Comparison of ENCODE assay signal across 1 cellular context in the genomic region with DNA sequence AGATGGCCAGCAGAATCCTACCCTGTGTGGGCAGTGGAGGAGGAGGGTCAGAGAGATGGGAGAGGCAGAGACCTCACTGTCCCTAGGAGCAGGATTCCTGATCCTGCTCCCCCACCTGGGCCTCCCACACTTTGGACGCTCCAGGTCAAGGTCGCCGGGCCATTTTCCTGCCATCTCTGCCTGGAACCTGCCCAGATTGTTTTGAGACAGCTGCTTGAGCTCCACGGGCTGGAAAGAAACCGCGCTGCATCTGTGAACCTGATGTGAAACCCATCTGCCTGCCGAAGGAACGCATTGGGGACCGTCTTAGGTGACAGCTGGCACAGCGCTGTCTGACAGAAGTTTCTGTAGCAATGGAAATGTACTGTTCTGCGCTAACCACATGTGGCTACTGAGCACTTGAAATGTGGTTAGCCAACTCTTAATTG.
TF ChIP-seq lines count a peak whose summit lies in the region.

No MANE protein-coding gene starts in this region.

TF ChIP-seq in HepG2, 621 proteins besides CTCF, POLR2A, EP300 and RAD21 (continued from another document and continues in another):
- TF ChIP-seq ZSCAN9 (CRISPR knock-in tag; IDR thresholded peaks at IDR 0.05; ENCODE audit: borderline replicate concordance), result 0 out of 2 replicates have a peak, but pooled peaks have one; percentile 19
- no peak for TF ChIP-seq POLR2AphosphoS5 (IDR thresholded peaks at IDR 0.05; ENCODE audit: low read depth, low read length)
- TF ChIP-seq NONO (IDR thresholded peaks at IDR 0.05), result no peak
- no peak for TF ChIP-seq NONO (CRISPR knock-in tag; conservative IDR thresholded peaks at IDR 0.05)
- no peak for TF ChIP-seq GATA4 (IDR thresholded peaks at IDR 0.05; ENCODE audit: borderline replicate concordance, low read depth)
- TF ChIP-seq ADNP (CRISPR knock-in tag; IDR thresholded peaks at IDR 0.05), result peak; percentile 44; the same call in 1 of the 2 replicates
- TF ChIP-seq, protein P1, sequence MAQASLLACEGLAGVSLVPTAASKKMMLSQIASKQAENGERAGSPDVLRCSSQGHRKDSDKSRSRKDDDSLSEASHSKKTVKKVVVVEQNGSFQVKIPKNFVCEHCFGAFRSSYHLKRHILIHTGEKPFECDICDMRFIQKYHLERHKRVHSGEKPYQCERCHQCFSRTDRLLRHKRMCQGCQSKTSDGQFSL (CRISPR knock-in tag; IDR thresholded peaks at IDR 0.05), result peak; percentile 95
- TF ChIP-seq, protein P2, sequence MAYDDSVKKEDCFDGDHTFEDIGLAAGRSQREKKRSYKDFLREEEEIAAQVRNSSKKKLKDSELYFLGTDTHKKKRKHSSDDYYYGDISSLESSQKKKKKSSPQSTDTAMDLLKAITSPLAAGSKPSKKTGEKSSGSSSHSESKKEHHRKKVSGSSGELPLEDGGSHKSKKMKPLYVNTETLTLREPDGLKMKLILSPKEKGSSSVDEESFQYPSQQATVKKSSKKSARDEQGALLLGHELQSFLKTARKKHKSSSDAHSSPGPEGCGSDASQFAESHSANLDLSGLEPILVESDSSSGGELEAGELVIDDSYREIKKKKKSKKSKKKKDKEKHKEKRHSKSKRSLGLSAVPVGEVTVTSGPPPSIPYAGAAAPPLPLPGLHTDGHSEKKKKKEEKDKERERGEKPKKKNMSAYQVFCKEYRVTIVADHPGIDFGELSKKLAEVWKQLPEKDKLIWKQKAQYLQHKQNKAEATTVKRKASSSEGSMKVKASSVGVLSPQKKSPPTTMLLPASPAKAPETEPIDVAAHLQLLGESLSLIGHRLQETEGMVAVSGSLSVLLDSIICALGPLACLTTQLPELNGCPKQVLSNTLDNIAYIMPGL (CRISPR knock-in tag; IDR thresholded peaks at IDR 0.05; ENCODE audit: borderline replicate concordance in 1 of 2, low read depth in 1 of 2), result peak; percentile 52 to 72; a peak in 3 of 4 replicates
- TF ChIP-seq, protein P3, sequence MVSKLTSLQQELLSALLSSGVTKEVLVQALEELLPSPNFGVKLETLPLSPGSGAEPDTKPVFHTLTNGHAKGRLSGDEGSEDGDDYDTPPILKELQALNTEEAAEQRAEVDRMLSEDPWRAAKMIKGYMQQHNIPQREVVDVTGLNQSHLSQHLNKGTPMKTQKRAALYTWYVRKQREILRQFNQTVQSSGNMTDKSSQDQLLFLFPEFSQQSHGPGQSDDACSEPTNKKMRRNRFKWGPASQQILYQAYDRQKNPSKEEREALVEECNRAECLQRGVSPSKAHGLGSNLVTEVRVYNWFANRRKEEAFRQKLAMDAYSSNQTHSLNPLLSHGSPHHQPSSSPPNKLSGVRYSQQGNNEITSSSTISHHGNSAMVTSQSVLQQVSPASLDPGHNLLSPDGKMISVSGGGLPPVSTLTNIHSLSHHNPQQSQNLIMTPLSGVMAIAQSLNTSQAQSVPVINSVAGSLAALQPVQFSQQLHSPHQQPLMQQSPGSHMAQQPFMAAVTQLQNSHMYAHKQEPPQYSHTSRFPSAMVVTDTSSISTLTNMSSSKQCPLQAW (CRISPR knock-in tag; IDR thresholded peaks at IDR 0.05), result peak; percentile 90
- TF ChIP-seq, protein P4, sequence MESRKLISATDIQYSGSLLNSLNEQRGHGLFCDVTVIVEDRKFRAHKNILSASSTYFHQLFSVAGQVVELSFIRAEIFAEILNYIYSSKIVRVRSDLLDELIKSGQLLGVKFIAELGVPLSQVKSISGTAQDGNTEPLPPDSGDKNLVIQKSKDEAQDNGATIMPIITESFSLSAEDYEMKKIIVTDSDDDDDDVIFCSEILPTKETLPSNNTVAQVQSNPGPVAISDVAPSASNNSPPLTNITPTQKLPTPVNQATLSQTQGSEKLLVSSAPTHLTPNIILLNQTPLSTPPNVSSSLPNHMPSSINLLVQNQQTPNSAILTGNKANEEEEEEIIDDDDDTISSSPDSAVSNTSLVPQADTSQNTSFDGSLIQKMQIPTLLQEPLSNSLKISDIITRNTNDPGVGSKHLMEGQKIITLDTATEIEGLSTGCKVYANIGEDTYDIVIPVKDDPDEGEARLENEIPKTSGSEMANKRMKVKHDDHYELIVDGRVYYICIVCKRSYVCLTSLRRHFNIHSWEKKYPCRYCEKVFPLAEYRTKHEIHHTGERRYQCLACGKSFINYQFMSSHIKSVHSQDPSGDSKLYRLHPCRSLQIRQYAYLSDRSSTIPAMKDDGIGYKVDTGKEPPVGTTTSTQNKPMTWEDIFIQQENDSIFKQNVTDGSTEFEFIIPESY (CRISPR knock-in tag; IDR thresholded peaks at IDR 0.05), result 0 out of 2 replicates have a peak, but pooled peaks have one; percentile 40
- no peak for TF ChIP-seq CCDC6 (CRISPR knock-in tag; IDR thresholded peaks at IDR 0.05)
- peak; percentile 64; the same call in 1 of the 2 replicates for TF ChIP-seq KDM3A (CRISPR knock-in tag; IDR thresholded peaks at IDR 0.05; ENCODE audit: low read depth)
- peak; percentile 26; the same call in 1 of the 2 replicates for TF ChIP-seq DPF2 (CRISPR knock-in tag; IDR thresholded peaks at IDR 0.05; ENCODE audit: borderline replicate concordance, low read depth)
- TF ChIP-seq, protein P5, sequence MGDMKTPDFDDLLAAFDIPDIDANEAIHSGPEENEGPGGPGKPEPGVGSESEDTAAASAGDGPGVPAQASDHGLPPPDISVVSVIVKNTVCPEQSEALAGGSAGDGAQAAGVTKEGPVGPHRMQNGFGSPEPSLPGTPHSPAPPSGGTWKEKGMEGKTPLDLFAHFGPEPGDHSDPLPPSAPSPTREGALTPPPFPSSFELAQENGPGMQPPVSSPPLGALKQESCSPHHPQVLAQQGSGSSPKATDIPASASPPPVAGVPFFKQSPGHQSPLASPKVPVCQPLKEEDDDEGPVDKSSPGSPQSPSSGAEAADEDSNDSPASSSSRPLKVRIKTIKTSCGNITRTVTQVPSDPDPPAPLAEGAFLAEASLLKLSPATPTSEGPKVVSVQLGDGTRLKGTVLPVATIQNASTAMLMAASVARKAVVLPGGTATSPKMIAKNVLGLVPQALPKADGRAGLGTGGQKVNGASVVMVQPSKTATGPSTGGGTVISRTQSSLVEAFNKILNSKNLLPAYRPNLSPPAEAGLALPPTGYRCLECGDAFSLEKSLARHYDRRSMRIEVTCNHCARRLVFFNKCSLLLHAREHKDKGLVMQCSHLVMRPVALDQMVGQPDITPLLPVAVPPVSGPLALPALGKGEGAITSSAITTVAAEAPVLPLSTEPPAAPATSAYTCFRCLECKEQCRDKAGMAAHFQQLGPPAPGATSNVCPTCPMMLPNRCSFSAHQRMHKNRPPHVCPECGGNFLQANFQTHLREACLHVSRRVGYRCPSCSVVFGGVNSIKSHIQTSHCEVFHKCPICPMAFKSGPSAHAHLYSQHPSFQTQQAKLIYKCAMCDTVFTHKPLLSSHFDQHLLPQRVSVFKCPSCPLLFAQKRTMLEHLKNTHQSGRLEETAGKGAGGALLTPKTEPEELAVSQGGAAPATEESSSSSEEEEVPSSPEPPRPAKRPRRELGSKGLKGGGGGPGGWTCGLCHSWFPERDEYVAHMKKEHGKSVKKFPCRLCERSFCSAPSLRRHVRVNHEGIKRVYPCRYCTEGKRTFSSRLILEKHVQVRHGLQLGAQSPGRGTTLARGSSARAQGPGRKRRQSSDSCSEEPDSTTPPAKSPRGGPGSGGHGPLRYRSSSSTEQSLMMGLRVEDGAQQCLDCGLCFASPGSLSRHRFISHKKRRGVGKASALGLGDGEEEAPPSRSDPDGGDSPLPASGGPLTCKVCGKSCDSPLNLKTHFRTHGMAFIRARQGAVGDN (CRISPR knock-in tag; IDR thresholded peaks at IDR 0.05), result peak; percentile 78
- TF ChIP-seq, protein P6, sequence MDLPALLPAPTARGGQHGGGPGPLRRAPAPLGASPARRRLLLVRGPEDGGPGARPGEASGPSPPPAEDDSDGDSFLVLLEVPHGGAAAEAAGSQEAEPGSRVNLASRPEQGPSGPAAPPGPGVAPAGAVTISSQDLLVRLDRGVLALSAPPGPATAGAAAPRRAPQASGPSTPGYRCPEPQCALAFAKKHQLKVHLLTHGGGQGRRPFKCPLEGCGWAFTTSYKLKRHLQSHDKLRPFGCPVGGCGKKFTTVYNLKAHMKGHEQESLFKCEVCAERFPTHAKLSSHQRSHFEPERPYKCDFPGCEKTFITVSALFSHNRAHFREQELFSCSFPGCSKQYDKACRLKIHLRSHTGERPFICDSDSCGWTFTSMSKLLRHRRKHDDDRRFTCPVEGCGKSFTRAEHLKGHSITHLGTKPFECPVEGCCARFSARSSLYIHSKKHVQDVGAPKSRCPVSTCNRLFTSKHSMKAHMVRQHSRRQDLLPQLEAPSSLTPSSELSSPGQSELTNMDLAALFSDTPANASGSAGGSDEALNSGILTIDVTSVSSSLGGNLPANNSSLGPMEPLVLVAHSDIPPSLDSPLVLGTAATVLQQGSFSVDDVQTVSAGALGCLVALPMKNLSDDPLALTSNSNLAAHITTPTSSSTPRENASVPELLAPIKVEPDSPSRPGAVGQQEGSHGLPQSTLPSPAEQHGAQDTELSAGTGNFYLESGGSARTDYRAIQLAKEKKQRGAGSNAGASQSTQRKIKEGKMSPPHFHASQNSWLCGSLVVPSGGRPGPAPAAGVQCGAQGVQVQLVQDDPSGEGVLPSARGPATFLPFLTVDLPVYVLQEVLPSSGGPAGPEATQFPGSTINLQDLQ (CRISPR knock-in tag; IDR thresholded peaks at IDR 0.05), result no peak
- peak; percentile 96 for TF ChIP-seq RXRB (CRISPR knock-in tag; IDR thresholded peaks at IDR 0.05; ENCODE audit: borderline replicate concordance)
- TF ChIP-seq, protein P7, sequence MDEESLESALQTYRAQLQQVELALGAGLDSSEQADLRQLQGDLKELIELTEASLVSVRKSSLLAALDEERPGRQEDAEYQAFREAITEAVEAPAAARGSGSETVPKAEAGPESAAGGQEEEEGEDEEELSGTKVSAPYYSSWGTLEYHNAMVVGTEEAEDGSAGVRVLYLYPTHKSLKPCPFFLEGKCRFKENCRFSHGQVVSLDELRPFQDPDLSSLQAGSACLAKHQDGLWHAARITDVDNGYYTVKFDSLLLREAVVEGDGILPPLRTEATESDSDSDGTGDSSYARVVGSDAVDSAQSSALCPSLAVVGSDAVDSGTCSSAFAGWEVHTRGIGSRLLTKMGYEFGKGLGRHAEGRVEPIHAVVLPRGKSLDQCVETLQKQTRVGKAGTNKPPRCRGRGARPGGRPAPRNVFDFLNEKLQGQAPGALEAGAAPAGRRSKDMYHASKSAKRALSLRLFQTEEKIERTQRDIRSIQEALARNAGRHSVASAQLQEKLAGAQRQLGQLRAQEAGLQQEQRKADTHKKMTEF (CRISPR knock-in tag; IDR thresholded peaks at IDR 0.05), result peak; percentile 78; the same call in 1 of the 2 replicates
- peak; percentile 45; the same call in 1 of the 2 replicates for TF ChIP-seq ZNF792 (CRISPR knock-in tag; IDR thresholded peaks at IDR 0.05)
- TF ChIP-seq ZNF547 (CRISPR knock-in tag; IDR thresholded peaks at IDR 0.05), result no peak
- TF ChIP-seq, protein P8, sequence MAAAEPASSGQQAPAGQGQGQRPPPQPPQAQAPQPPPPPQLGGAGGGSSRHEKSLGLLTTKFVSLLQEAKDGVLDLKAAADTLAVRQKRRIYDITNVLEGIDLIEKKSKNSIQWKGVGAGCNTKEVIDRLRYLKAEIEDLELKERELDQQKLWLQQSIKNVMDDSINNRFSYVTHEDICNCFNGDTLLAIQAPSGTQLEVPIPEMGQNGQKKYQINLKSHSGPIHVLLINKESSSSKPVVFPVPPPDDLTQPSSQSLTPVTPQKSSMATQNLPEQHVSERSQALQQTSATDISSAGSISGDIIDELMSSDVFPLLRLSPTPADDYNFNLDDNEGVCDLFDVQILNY (CRISPR knock-in tag; conservative IDR thresholded peaks at IDR 0.05), result no peak
- TF ChIP-seq HMG20A (CRISPR knock-in tag; IDR thresholded peaks at IDR 0.05; ENCODE audit: borderline replicate concordance), result peak; percentile 83; the same call in 1 of the 2 replicates
- TF ChIP-seq, protein P9, sequence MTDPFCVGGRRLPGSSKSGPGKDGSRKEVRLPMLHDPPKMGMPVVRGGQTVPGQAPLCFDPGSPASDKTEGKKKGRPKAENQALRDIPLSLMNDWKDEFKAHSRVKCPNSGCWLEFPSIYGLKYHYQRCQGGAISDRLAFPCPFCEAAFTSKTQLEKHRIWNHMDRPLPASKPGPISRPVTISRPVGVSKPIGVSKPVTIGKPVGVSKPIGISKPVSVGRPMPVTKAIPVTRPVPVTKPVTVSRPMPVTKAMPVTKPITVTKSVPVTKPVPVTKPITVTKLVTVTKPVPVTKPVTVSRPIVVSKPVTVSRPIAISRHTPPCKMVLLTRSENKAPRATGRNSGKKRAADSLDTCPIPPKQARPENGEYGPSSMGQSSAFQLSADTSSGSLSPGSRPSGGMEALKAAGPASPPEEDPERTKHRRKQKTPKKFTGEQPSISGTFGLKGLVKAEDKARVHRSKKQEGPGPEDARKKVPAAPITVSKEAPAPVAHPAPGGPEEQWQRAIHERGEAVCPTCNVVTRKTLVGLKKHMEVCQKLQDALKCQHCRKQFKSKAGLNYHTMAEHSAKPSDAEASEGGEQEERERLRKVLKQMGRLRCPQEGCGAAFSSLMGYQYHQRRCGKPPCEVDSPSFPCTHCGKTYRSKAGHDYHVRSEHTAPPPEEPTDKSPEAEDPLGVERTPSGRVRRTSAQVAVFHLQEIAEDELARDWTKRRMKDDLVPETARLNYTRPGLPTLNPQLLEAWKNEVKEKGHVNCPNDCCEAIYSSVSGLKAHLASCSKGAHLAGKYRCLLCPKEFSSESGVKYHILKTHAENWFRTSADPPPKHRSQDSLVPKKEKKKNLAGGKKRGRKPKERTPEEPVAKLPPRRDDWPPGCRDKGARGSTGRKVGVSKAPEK (CRISPR knock-in tag; IDR thresholded peaks at IDR 0.05; ENCODE audit: borderline replicate concordance), result peak; percentile 51; the same call in 1 of the 2 replicates
- TF ChIP-seq ZNF234 (CRISPR knock-in tag; conservative IDR thresholded peaks at IDR 0.05), result 0 out of 2 replicates have a peak, but pooled peaks have one; percentile 59
- no peak for TF ChIP-seq SNRNP70 (IDR thresholded peaks at IDR 0.05; ENCODE audit: low read depth, low read length)
